ENCODE assay signal across 2 cellular contexts in the genomic region with DNA sequence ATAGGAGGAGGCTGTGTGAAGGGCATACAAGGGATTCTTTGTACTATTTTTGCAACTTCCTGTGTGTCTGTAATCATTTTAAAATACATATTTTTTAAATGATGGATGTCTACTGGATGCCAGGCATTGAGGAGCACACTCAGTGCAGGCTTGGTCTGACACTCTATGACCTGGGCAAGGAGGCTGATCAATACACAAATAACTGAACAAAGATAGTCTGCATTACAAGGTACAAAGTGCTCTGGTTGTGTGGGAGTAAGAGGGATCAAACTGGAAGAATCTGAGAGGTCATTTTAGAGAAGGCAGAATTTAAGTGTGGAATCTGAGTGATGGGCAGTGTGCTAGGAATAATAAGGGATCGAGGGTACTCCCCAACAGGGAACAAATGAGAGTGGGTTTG.
A peak's percentile ranks its signal among the peaks of the same experiment; 100 is the strongest.
TF ChIP-seq lines count a peak whose summit lies in the region.

No MANE protein-coding gene starts in this region.

TF ChIP-seq in GM12878, 131 proteins besides CTCF, POLR2A, EP300 and RAD21:
- TF ChIP-seq HDGF (IDR thresholded peaks at IDR 0.05) = no peak
- TF ChIP-seq, protein P1, sequence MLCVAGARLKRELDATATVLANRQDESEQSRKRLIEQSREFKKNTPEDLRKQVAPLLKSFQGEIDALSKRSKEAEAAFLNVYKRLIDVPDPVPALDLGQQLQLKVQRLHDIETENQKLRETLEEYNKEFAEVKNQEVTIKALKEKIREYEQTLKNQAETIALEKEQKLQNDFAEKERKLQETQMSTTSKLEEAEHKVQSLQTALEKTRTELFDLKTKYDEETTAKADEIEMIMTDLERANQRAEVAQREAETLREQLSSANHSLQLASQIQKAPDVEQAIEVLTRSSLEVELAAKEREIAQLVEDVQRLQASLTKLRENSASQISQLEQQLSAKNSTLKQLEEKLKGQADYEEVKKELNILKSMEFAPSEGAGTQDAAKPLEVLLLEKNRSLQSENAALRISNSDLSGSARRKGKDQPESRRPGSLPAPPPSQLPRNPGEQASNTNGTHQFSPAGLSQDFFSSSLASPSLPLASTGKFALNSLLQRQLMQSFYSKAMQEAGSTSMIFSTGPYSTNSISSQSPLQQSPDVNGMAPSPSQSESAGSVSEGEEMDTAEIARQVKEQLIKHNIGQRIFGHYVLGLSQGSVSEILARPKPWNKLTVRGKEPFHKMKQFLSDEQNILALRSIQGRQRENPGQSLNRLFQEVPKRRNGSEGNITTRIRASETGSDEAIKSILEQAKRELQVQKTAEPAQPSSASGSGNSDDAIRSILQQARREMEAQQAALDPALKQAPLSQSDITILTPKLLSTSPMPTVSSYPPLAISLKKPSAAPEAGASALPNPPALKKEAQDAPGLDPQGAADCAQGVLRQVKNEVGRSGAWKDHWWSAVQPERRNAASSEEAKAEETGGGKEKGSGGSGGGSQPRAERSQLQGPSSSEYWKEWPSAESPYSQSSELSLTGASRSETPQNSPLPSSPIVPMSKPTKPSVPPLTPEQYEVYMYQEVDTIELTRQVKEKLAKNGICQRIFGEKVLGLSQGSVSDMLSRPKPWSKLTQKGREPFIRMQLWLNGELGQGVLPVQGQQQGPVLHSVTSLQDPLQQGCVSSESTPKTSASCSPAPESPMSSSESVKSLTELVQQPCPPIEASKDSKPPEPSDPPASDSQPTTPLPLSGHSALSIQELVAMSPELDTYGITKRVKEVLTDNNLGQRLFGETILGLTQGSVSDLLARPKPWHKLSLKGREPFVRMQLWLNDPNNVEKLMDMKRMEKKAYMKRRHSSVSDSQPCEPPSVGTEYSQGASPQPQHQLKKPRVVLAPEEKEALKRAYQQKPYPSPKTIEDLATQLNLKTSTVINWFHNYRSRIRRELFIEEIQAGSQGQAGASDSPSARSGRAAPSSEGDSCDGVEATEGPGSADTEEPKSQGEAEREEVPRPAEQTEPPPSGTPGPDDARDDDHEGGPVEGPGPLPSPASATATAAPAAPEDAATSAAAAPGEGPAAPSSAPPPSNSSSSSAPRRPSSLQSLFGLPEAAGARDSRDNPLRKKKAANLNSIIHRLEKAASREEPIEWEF (IDR thresholded peaks at IDR 0.05; ENCODE audit: insufficient replicate concordance, low read depth, low read length) = no peak
- no peak for TF ChIP-seq ZBTB11 (CRISPR knock-in tag; IDR thresholded peaks at IDR 0.05)
- TF ChIP-seq ZNF217 (IDR thresholded peaks at IDR 0.05) = no peak
TF ChIP-seq in GM12878: peak in this region for 0.

TF ChIP-seq in liver, 16 proteins besides CTCF, POLR2A, EP300 and RAD21:
- TF ChIP-seq TAF1 (conservative IDR thresholded peaks at IDR 0.05) = no peak
- TF ChIP-seq HNF4A (conservative IDR thresholded peaks at IDR 0.05) = peak; percentile 85 to 89
- peak; percentile 75 to 80 for TF ChIP-seq RXRA (IDR thresholded peaks at IDR 0.05)
- no peak for TF ChIP-seq NR2F2 (IDR thresholded peaks at IDR 0.05)
- no peak for TF ChIP-seq FOXA1 (IDR thresholded peaks at IDR 0.05)
- TF ChIP-seq JUND (IDR thresholded peaks at IDR 0.05) = peak in 1 of 2 donors; percentile 30
- peak; percentile 57 for TF ChIP-seq SP1 (IDR thresholded peaks at IDR 0.05)
- TF ChIP-seq, protein P2, sequence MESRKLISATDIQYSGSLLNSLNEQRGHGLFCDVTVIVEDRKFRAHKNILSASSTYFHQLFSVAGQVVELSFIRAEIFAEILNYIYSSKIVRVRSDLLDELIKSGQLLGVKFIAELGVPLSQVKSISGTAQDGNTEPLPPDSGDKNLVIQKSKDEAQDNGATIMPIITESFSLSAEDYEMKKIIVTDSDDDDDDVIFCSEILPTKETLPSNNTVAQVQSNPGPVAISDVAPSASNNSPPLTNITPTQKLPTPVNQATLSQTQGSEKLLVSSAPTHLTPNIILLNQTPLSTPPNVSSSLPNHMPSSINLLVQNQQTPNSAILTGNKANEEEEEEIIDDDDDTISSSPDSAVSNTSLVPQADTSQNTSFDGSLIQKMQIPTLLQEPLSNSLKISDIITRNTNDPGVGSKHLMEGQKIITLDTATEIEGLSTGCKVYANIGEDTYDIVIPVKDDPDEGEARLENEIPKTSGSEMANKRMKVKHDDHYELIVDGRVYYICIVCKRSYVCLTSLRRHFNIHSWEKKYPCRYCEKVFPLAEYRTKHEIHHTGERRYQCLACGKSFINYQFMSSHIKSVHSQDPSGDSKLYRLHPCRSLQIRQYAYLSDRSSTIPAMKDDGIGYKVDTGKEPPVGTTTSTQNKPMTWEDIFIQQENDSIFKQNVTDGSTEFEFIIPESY (IDR thresholded peaks at IDR 0.05) = no peak
- no peak for TF ChIP-seq GABPA (IDR thresholded peaks at IDR 0.05 in 1 of 2, conservative IDR thresholded peaks at IDR 0.05 in 1 of 2)
- no peak for TF ChIP-seq REST (IDR thresholded peaks at IDR 0.05)
- TF ChIP-seq EGR1 (IDR thresholded peaks at IDR 0.05; ENCODE audit: low read depth in 2 of 2) = no peak
- no peak for TF ChIP-seq MAX (IDR thresholded peaks at IDR 0.05)
- peak; percentile 58 for TF ChIP-seq HNF4G (IDR thresholded peaks at IDR 0.05)
- no peak for TF ChIP-seq ATF3 (IDR thresholded peaks at IDR 0.05)
- TF ChIP-seq YY1 (IDR thresholded peaks at IDR 0.05) = no peak
- TF ChIP-seq FOXA2 (IDR thresholded peaks at IDR 0.05) = no peak
